Comparison of ENCODE assay signal across 18 cellular contexts in the genomic region with DNA sequence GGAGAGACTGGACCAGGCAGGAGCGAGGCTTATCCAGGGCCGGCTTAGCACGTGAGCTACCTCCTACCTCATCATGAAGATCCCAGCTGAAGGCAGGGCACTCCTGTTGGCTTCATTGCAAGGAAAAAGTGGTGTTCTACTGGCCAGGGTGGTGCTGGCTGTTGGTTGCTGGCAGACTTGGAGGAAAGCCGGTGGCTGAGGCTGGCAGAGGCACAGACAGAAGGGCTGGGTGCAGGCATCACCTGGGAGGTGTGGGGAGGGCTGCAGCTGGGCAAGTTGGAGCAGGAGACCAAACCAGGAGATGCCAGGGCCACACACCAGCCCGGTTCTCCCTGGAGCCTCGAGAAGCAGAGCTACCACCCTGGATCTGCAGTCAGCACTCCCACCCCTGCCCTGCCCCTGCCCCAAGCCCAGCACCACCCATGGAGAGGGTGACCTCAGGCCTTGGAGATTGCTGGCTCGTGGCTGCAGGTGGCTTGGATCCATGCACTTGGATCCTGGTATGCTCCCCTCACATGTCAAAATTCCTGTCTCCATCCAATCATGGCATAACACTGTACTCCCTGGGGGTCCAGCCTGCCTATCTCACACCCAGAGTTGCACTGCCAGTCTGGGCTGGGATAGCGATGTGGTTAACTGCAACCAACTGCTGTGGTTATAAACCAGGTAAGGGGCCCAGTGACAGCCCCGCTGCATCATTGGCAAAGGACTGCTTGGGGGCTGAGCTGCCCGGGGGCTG. TPM values are rescaled to one million over a fixed set of nuclear protein-coding genes. Genes with fewer than 3 reads are reported as not detected.
DNase-seq lines count a peak whose midpoint lies in the region; ATAC-seq and TF ChIP-seq lines count a peak whose summit lies in the region.
"Had no signal": no experiment of that assay in that cellular context is flagged by ENCODE, and none has a peak within 500 bp of the region (broad histone marks: within the 10 kb centered on the region; RNA-seq: fewer than 3 reads in every experiment).

No MANE protein-coding gene starts in this region.

- no peak overlapping the region for H3K4ac ChIP-seq in neuronal stem cell (ENCODE audit: low read length)

- peak overlapping the region; percentile 63 for H2BK12ac ChIP-seq in neuronal stem cell (ENCODE audit: low read length)

- peak overlapping the region; percentile 2 for H2BK5ac ChIP-seq in neuronal stem cell (ENCODE audit: low read length)

- no peak overlapping the region for H2BK15ac ChIP-seq in neuronal stem cell (ENCODE audit: low read length)

- no peak for TF ChIP-seq CTCF in BE2C (IDR thresholded peaks at IDR 0.05; ENCODE audit: low read depth, low read length)
- no peak for TF ChIP-seq CTCF in GM13976 (IDR thresholded peaks at IDR 0.05; ENCODE audit: borderline replicate concordance, control extremely low read depth, extremely low read depth, insufficient read depth, missing control alignments)

- WGBS in neuronal stem cell (ENCODE audit: extremely low coverage in 2 of 2, insufficient read length in 2 of 2, insufficient replicate concordance in 1 of 2), 2 donors, result no CpG with 5 or more reads among the region's 10 CpGs

- no peak overlapping the region for H2BK120ac ChIP-seq in neuronal stem cell (ENCODE audit: low read depth, low read length)

- peaks cover 29% of the 10 kb centered on the region for H3K79me1 ChIP-seq in neuronal stem cell (ENCODE audit: low read depth, low read length)

- H4K8ac ChIP-seq in neuronal stem cell (ENCODE audit: low read depth, low read length), result no peak overlapping the region

- peak overlapping the region; percentile 62 for H2AK5ac ChIP-seq in neuronal stem cell (ENCODE audit: low read depth, low read length)

- H2AFZ ChIP-seq in neuronal stem cell (ENCODE audit: low read length), result no peak overlapping the region

- DNase-seq in neuronal stem cell (ENCODE audit: low spot score) (no peak), RPMI8226 (no peak), BE2C (no peak), GM13976 (ENCODE audit: low spot score) (no peak)
- DNase-seq: COR-L47, KBM-7, NCI-H1436, NCI-H2029, NCI-H82, Right ventricle myocardium superior had no signal

- H3K36me3 ChIP-seq in BLaER1 treated with 17β-estradiol and CSF1 and Interleukin-3, amounts not matched to agents 10 nM and 100 nM, result no peaks in the 10 kb centered on the region
- H3K36me3 ChIP-seq in HUES6 (ENCODE audit: control insufficient read depth, insufficient read depth, low read length) (no peaks in the 10 kb centered on the region), neuronal stem cell (replicated peaks in 1 of 2; ENCODE audit: control insufficient read depth in 2 of 2, insufficient read depth in 2 of 2, low read length in 2 of 2) (peaks cover 0 to 39% of the 10 kb centered on the region in 2 donors), BE2C (no peaks in the 10 kb centered on the region)

- H3K4me3 ChIP-seq in BLaER1 treated with 17β-estradiol and CSF1 and Interleukin-3, amounts not matched to agents 10 nM and 100 nM, result no peak overlapping the region
- H3K4me3 ChIP-seq in HUES6 (ENCODE audit: low read depth, low read length), result no peak overlapping the region; the same call in 1 of the 2 replicates
- no peak overlapping the region for H3K4me3 ChIP-seq in neuronal stem cell (ENCODE audit: low read length in 2 of 2)
- no peak overlapping the region for H3K4me3 ChIP-seq in BE2C (ENCODE audit: low read depth, low read length)
- H3K4me3 ChIP-seq: A549, SK-N-MC had no signal

- H4K91ac ChIP-seq in neuronal stem cell (ENCODE audit: low read depth, low read length, poor library complexity), result no peak overlapping the region

- ATAC-seq in esophagus mucosa (peak; percentile 88), HG03378 (IDR thresholded peaks at IDR 0.05; ENCODE audit: unreplicated experiment) (no peak)
- ATAC-seq: A549, HCT116 had no signal

- H3K27me3 ChIP-seq in BLaER1 treated with 17β-estradiol and CSF1 and Interleukin-3, amounts not matched to agents 10 nM and 100 nM, result no peaks in the 10 kb centered on the region
- H3K27me3 ChIP-seq in HUES6 (ENCODE audit: control insufficient read depth, insufficient read depth, low read length) (no peaks in the 10 kb centered on the region), neuronal stem cell (ENCODE audit: control insufficient read depth in 3 of 3, insufficient read depth in 3 of 3, low read depth in 1 of 3, low read length in 3 of 3) (no peaks in the 10 kb centered on the region), BE2C (no peaks in the 10 kb centered on the region)

- H3K23ac ChIP-seq in neuronal stem cell (ENCODE audit: low read depth, low read length, poor library complexity), result peak overlapping the region; percentile 22

- in situ Hi-C loops in GM13976 (cut with MboI; ENCODE audit: low sequenced_read_pairs, unreplicated experiment), result no loop called here

- H3K18ac ChIP-seq in neuronal stem cell (ENCODE audit: low read length), result peak overlapping the region; percentile 86

- peaks cover 19 to 35% (median 26%) of the 10 kb centered on the region in 10 experiments for H3K4me1 ChIP-seq in BLaER1 treated with 17β-estradiol and CSF1 and Interleukin-3, amounts not matched to agents 10 nM and 100 nM
- H3K4me1 ChIP-seq in HUES6 (ENCODE audit: control insufficient read depth, insufficient read depth, low read length) (peaks cover 67% of the 10 kb centered on the region), neuronal stem cell (ENCODE audit: control insufficient read depth in 2 of 2, insufficient read depth in 1 of 2, low read depth in 1 of 2, low read length in 2 of 2) (peaks cover 19 to 46% of the 10 kb centered on the region in 2 donors), BE2C (peaks cover 13% of the 10 kb centered on the region)

- H3K14ac ChIP-seq in neuronal stem cell (ENCODE audit: low read length), result peak overlapping the region; percentile 43

- H3K9me3 ChIP-seq in BLaER1 treated with 17β-estradiol and CSF1 and Interleukin-3, amounts not matched to agents 10 nM and 100 nM (replicated peaks in 1 of 11), result no peaks in the 10 kb centered on the region
- H3K9me3 ChIP-seq in HUES6 (ENCODE audit: control insufficient read depth, insufficient read depth, low read depth, low read length), result no peaks in the 10 kb centered on the region
- H3K9me3 ChIP-seq in neuronal stem cell (replicated peaks in 1 of 2; ENCODE audit: control insufficient read depth in 2 of 2, insufficient read depth in 1 of 2, low read depth in 1 of 2, low read length in 2 of 2), result no peaks in the 10 kb centered on the region
- no peaks in the 10 kb centered on the region for H3K9me3 ChIP-seq in BE2C
- H3K9me3 ChIP-seq: A549 had no signal

- peaks cover 0 to 6% (median 0%) of the 10 kb centered on the region in 11 experiments; a peak in 3 of 22 replicates for H4K20me1 ChIP-seq in BLaER1 treated with 17β-estradiol and CSF1 and Interleukin-3, amounts not matched to agents 10 nM and 100 nM

- H3K4me2 ChIP-seq in BLaER1 treated with 17β-estradiol and CSF1 and Interleukin-3, amounts not matched to agents 10 nM and 100 nM, result peak overlapping the region in 8 of 11 experiments; percentile 54 to 79 (median 71); a peak in 12 of 22 replicates
- no peak overlapping the region for H3K4me2 ChIP-seq in neuronal stem cell (ENCODE audit: insufficient read depth, low read length, poor library complexity, severe bottlenecking)
- H3K4me2 ChIP-seq: A549 had no signal

- H3K9ac ChIP-seq in BLaER1 treated with 17β-estradiol and CSF1 and Interleukin-3, amounts not matched to agents 10 nM and 100 nM, result no peak overlapping the region
- H3K9ac ChIP-seq in HUES6 (ENCODE audit: low read length) (no peak overlapping the region), neuronal stem cell (ENCODE audit: low read depth, low read length, poor library complexity) (peak overlapping the region; percentile 57)

- H3K27ac ChIP-seq in BLaER1 treated with 17β-estradiol and CSF1 and Interleukin-3, amounts not matched to agents 10 nM and 100 nM, result no peak overlapping the region
- H3K27ac ChIP-seq in HUES6 (ENCODE audit: low read depth, low read length), result peak overlapping the region; percentile 78
- H3K27ac ChIP-seq in neuronal stem cell (replicated peaks; ENCODE audit: low read length), result no peak overlapping the region
- H3K27ac ChIP-seq: SK-N-MC had no signal

RNA-seq across cellular contexts. Expression of a gene that starts 49.7 kb away (rescaled TPM):
- 0.72 TPM for total RNA-seq in esophagus mucosa
- 26.2 TPM for polyA plus RNA-seq in neuronal stem cell (2013, experiment 1 of 2)
- polyA plus RNA-seq in neuronal stem cell (2013, experiment 2 of 2), result 27.3 TPM
- polyA plus RNA-seq in BE2C (2012; ENCODE audit: insufficient read depth, insufficient read length, low read depth), result 10.3 TPM
- polyA plus RNA-seq: CD14-positive monocyte had no signal
